ENCODE assay signal across 9 cellular contexts in the genomic region with DNA sequence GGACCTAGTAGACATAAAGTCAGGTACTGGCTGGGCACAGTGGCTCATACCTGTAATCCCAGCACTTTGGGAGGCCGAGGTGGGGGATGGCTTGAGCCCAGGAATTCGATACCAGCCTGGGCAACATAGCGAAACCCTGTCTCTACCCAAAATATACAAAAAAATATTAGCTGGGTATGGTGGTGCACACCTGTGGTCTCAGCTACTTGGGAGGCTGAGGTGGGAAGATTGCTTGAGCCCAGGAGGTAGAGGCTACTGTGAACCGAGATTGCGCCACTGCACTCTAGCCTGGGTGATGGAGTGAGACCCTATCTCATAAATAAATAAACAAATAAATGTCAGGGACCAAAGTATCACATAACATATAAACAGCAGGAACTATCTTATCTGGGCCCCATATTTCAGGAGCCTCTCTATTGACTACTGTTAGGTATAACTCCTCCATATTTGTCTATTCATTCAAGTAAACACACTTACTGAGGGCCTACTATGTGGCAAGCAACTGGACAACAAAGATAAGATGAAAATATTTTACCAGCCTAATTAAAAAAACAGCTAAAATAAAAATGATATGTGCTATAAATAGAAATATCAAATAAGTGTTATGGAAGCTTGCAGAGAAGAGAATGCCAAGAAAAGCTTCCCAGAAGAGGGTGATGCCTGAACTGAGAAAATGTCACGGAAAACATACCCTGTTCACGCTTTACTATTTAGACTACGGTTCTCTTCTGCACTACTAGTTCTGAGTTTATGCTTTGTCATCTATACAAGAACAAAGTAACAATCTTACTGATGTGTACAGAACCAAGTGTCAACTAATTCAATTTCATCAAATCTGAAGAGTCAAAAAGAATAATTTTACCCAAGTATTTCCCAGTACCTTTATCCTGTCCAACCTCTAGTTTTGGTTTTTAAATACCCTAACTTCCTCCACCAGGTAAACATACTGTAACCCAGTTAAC. TPM values are rescaled to one million over a fixed set of nuclear protein-coding genes. Genes with fewer than 3 reads are reported as not detected.
DNase-seq lines count a peak whose midpoint lies in the region; ATAC-seq, FAIRE-seq and TF ChIP-seq lines count a peak whose summit lies in the region.
"Had no signal": no experiment of that assay in that cellular context is flagged by ENCODE, and none has a peak within 500 bp of the region (broad histone marks: within the 10 kb centered on the region; RNA-seq: fewer than 3 reads in every experiment).

No MANE protein-coding gene starts in this region.

- no peak for FAIRE-seq in bronchial epithelial cell (lab: Jason Lieb, UNC)

- H3K4me3 ChIP-seq in A673 (ENCODE audit: low read depth, low read length, poor library complexity, severe bottlenecking), result peak overlapping the region; percentile 97
- H3K4me3 ChIP-seq in HUES64 (ENCODE audit: low read length), result peak overlapping the region; percentile 88
- peak overlapping the region; percentile 98 for H3K4me3 ChIP-seq in bronchial epithelial cell (ENCODE audit: low read depth, low read length)
- H3K4me3 ChIP-seq in mucosa of rectum (ENCODE audit: low read length in 2 of 2), result peak overlapping the region; percentile 90 to 95
- H3K4me3 ChIP-seq in H7 (ENCODE audit: insufficient read depth, low read depth, low read length), result no peak overlapping the region; the same call in 1 of the 2 replicates

- H3K27ac ChIP-seq in A673 (ENCODE audit: low read depth, low read length, poor library complexity, severe bottlenecking) (peak overlapping the region; percentile 97), HUES64 (ENCODE audit: low read depth, low read length) (no peak overlapping the region), mucosa of rectum (ENCODE audit: low read depth in 2 of 2, low read length in 2 of 2) (no peak overlapping the region)

- TF ChIP-seq CTCF in A673 (conservative IDR thresholded peaks at IDR 0.05; ENCODE audit: low read depth, low read length) (no peak), bronchial epithelial cell (IDR thresholded peaks at IDR 0.05; ENCODE audit: insufficient read depth, low read length, severe bottlenecking) (no peak)

- H3K9ac ChIP-seq in HUES64 (ENCODE audit: low read depth, low read length) (no peak overlapping the region), mucosa of rectum (ENCODE audit: low read depth in 1 of 2, low read length in 2 of 2) (peak overlapping the region; percentile 29 to 97)

- H3K27me3 ChIP-seq in A673 (replicated peaks; ENCODE audit: insufficient read depth, low read depth, low read length, poor library complexity), result no peaks in the 10 kb centered on the region
- H3K27me3 ChIP-seq in HUES64 (ENCODE audit: insufficient read depth, low read length), result no peaks in the 10 kb centered on the region
- H3K27me3 ChIP-seq in bronchial epithelial cell (ENCODE audit: control insufficient read depth, insufficient read depth, low read length), result no peaks in the 10 kb centered on the region
- no peaks in the 10 kb centered on the region for H3K27me3 ChIP-seq in mucosa of rectum (ENCODE audit: control insufficient read depth in 2 of 2, insufficient read depth in 2 of 2, low read length in 2 of 2)
- H3K27me3 ChIP-seq in H7 (ENCODE audit: control insufficient read depth, insufficient read depth, low read length), result no peaks in the 10 kb centered on the region

- peaks cover 5% of the 10 kb centered on the region for H3K4me1 ChIP-seq in A673 (ENCODE audit: insufficient read depth, low read length, poor library complexity, severe bottlenecking)
- H3K4me1 ChIP-seq in HUES64 (ENCODE audit: insufficient read depth, low read length), result peaks cover 10% of the 10 kb centered on the region
- peaks cover 11% of the 10 kb centered on the region in 2 donors for H3K4me1 ChIP-seq in mucosa of rectum (ENCODE audit: control insufficient read depth in 2 of 2, insufficient read depth in 2 of 2, low read length in 2 of 2)

- H3K9me3 ChIP-seq in A673 (ENCODE audit: low read depth, low read length, poor library complexity, severe bottlenecking), result no peaks in the 10 kb centered on the region
- no peaks in the 10 kb centered on the region for H3K9me3 ChIP-seq in HUES64 (ENCODE audit: insufficient read depth, low read depth, low read length)
- no peaks in the 10 kb centered on the region for H3K9me3 ChIP-seq in mucosa of rectum (ENCODE audit: control insufficient read depth in 2 of 2, low read length in 2 of 2)

- 95% methylated on average over 6 of the region's 8 CpGs for WGBS in HUES64

- H3K36me3 ChIP-seq in A673 (ENCODE audit: insufficient read depth, low read length, poor library complexity, severe bottlenecking) (peaks cover 25% of the 10 kb centered on the region), HUES64 (ENCODE audit: insufficient read depth, low read length) (peaks cover 51% of the 10 kb centered on the region), bronchial epithelial cell (ENCODE audit: control insufficient read depth, insufficient read depth, low read length) (peaks cover 9% of the 10 kb centered on the region), mucosa of rectum (ENCODE audit: control insufficient read depth in 2 of 2, insufficient read depth in 2 of 2, low read length in 2 of 2) (peaks cover 0 to 11% of the 10 kb centered on the region in 2 donors), H7 (replicated peaks; ENCODE audit: control insufficient read depth, insufficient read depth, low read length) (peaks cover 5% of the 10 kb centered on the region)

- POLR2A ChIA-PET in A673 (lab: Charles Lee; ENCODE audit: low non-redundant PET), result interaction anchor here (0.5 kb wide), 1 partner anchor 11 kb away, joined by 7 read pairs; no protein-coding TSS in a partner anchor

- BruUV-seq in A673 (replicated peaks; lab: Mats Ljungman, UMichigan), result TSS peak; percentile 62

- no peak for ATAC-seq in GM19452 (IDR thresholded peaks at IDR 0.05; ENCODE audit: unreplicated experiment)

- DNase-seq in A673 (ENCODE audit: low spot score) (no peak), bronchial epithelial cell (ENCODE audit: low read depth) (no peak), H7 (no peak), NCI-H2196 (lab: John Stamatoyannopoulos, UW; ENCODE audit: unreplicated experiment) (no peak), NCI-H1048 (lab: John Stamatoyannopoulos, UW) (no peak)
- DNase-seq: stimulated activated naive CD4-positive, alpha-beta T cell treated with Interleukin-2 at 50 U/mL for 16 hours had no signal

- CTCF ChIA-PET in A673 (lab: Charles Lee), result no interaction called here

- intact Hi-C loops in A673 (cut with micrococcal nuclease; ENCODE audit: unreplicated experiment), result no loop called here

RNA-seq across cellular contexts. Expression of a gene that starts 1.9 kb away (rescaled TPM):
- 74.8 and 82.4 TPM in 2 replicates for total RNA-seq in A673 (2021)
- polyA plus RNA-seq in HUES64 (2013, experiment 1 of 2), result 71.1 TPM
- 70.4 TPM for polyA plus RNA-seq in HUES64 (2013, experiment 2 of 2)
- 59.8 and 66.6 TPM in 2 replicates for total RNA-seq in bronchial epithelial cell
- total RNA-seq in H7 (2014; rRNA removed; shearing (Covaris generic)), result 126 and 132 TPM in 2 replicates

RNA-seq across cellular contexts. Expression of a gene that starts 12.9 kb away (rescaled TPM):
- total RNA-seq in A673 (2021) (16.2 and 21.3 TPM in 2 replicates), bronchial epithelial cell (26.3 and 31.9 TPM in 2 replicates)
- 39.1 TPM for polyA plus RNA-seq in HUES64 (2013, experiment 1 of 2)
- polyA plus RNA-seq in HUES64 (2013, experiment 2 of 2), result 33.2 TPM
- total RNA-seq in H7 (2014; rRNA removed; shearing (Covaris generic)), result 17.3 and 21.0 TPM in 2 replicates

RNA-seq across cellular contexts. Expression of a gene that starts 45.3 kb away (rescaled TPM):
- total RNA-seq in A673 (2021) (27.6 and 33.9 TPM in 2 replicates), bronchial epithelial cell (5.5 and 7.3 TPM in 2 replicates)
- polyA plus RNA-seq in HUES64 (2013, experiment 1 of 2), result 33.3 TPM
- 31.2 TPM for polyA plus RNA-seq in HUES64 (2013, experiment 2 of 2)
- 14.9 and 20.2 TPM in 2 replicates for total RNA-seq in H7 (2014; rRNA removed; shearing (Covaris generic))
